ENCODE assay signal across 17 cellular contexts in the genomic region with DNA sequence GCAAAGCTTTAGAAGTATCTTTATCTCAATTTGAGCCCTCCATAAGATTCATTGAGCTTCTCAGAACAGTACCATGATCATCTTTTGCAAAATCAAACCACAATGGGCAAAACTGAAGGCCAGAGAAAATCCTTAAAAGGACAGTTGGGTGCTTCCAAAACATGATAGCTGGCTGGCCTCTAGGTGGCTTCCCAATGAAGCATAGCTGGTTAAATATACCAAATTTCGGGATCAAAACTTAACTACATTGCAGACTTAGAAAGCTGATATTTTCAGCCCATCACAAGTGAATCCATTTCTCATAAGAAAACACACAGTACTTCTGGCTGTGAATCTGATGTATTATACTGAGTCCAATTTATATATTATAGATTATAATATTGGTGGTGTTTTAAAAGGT. TPM values are rescaled to one million over a fixed set of nuclear protein-coding genes. Genes with fewer than 3 reads are reported as not detected.
DNase-seq lines count a peak whose midpoint lies in the region; ATAC-seq, FAIRE-seq and TF ChIP-seq lines count a peak whose summit lies in the region.
"Had no signal": no experiment of that assay in that cellular context is flagged by ENCODE, and none has a peak within 500 bp of the region (broad histone marks: within the 10 kb centered on the region; RNA-seq: fewer than 3 reads in every experiment).

No MANE protein-coding gene starts in this region.

- FAIRE-seq in keratinocyte (lab: Jason Lieb, UNC) (peak; percentile 43), GM12891 (lab: Jason Lieb, UNC) (no peak)

- H3K36me3 ChIP-seq in H7 (replicated peaks; ENCODE audit: control insufficient read depth, insufficient read depth, low read length): no peaks in the 10 kb centered on the region
- H3K36me3 ChIP-seq in keratinocyte (ENCODE audit: control insufficient read depth in 2 of 2, extremely low read depth in 1 of 2, insufficient read depth in 2 of 2, low read length in 2 of 2): no peaks in the 10 kb centered on the region
- H3K36me3 ChIP-seq: pancreas, uterus had no signal

- ATAC-seq in HG03139 (IDR thresholded peaks at IDR 0.05; ENCODE audit: unreplicated experiment) (no peak), HG02884 (IDR thresholded peaks at IDR 0.05; ENCODE audit: unreplicated experiment) (no peak)
- ATAC-seq: pancreas; stimulated activated naive CD8-positive, alpha-beta T cell treated with anti-CD3 and anti-CD28 coated beads, Interleukin-15, Interleukin-2, amounts not matched to agents 100 U/mL and 50 U/mL, for 24 hours had no signal

- no peak overlapping the region for H3K9ac ChIP-seq in keratinocyte (ENCODE audit: control insufficient read depth, extremely low read depth, insufficient read depth, low read length)
- H3K9ac ChIP-seq: KMS-11 had no signal

- H3K9me1 ChIP-seq in keratinocyte (ENCODE audit: control insufficient read depth, extremely low read depth, insufficient read depth, low read length): no peaks in the 10 kb centered on the region

- H3K4me3 ChIP-seq in AG04449 (ENCODE audit: low read depth, low read length) (no peak overlapping the region), H7 (ENCODE audit: insufficient read depth, low read depth, low read length) (no peak overlapping the region), astrocyte of the cerebellum (ENCODE audit: low read depth, low read length) (no peak overlapping the region), keratinocyte (ENCODE audit: control insufficient read depth in 2 of 3, extremely low read depth in 1 of 3, insufficient read depth in 2 of 3, low read depth in 1 of 3, low read length in 3 of 3) (no peak overlapping the region)
- H3K4me3 ChIP-seq: hepatocyte, pancreas, uterus had no signal

- TF ChIP-seq POLR2A in GM12891 (IDR thresholded peaks at IDR 0.05; ENCODE audit: low read depth, low read length): no peak

- no peaks in the 10 kb centered on the region for H4K20me1 ChIP-seq in keratinocyte (ENCODE audit: control insufficient read depth, extremely low read depth, insufficient read depth, low read length)

- no peaks in the 10 kb centered on the region for H3K79me2 ChIP-seq in keratinocyte (ENCODE audit: control insufficient read depth, insufficient read depth, low read length)
- H3K79me2 ChIP-seq: hepatocyte had no signal

- CTCF ChIA-PET in AG04449 (lab: Yijun Ruan, JAX): interaction anchor here (0.9 to 2.2 kb wide), 6 partner anchors 13 to 941 kb away, joined by 3 to 11 read pairs (median 4); no protein-coding TSS in a partner anchor

- peaks cover 6% of the 10 kb centered on the region for H3K4me1 ChIP-seq in keratinocyte (ENCODE audit: control insufficient read depth, extremely low read depth, insufficient read depth, low read length)
- H3K4me1 ChIP-seq: uterus had no signal

- no peak overlapping the region for H2AFZ ChIP-seq in keratinocyte (ENCODE audit: control insufficient read depth, low read length)
- H2AFZ ChIP-seq: hepatocyte had no signal

- dilution Hi-C loops in keratinocyte (cut with MboI; ENCODE audit: extremely low pct_ligation_motif_present, low sequenced_read_pairs): no loop called here

- H3K27ac ChIP-seq in keratinocyte (ENCODE audit: control insufficient read depth, insufficient read depth, low read length): no peak overlapping the region
- H3K27ac ChIP-seq: hepatocyte, KMS-11, pancreas, uterus had no signal

- TF ChIP-seq CTCF in AG04449 (IDR thresholded peaks at IDR 0.05; ENCODE audit: insufficient read depth, low read length, missing control alignments) (peak; percentile 10), astrocyte of the cerebellum (IDR thresholded peaks at IDR 0.05; ENCODE audit: low read depth, low read length, missing control alignments) (peak; percentile 31), keratinocyte (optimal IDR thresholded peaks at IDR 0.05 in 1 of 3, IDR thresholded peaks at IDR 0.05 in 1 of 3, conservative IDR thresholded peaks at IDR 0.05 in 1 of 3; ENCODE audit: extremely low read depth in 1 of 3, insufficient read depth in 2 of 3, low read length in 3 of 3) (peak; percentile 13 to 37 (median 14))

- H3K27me3 ChIP-seq in H7 (ENCODE audit: control insufficient read depth, insufficient read depth, low read length): no peaks in the 10 kb centered on the region
- H3K27me3 ChIP-seq in keratinocyte (ENCODE audit: control insufficient read depth, extremely low read depth, insufficient read depth, low read length): no peaks in the 10 kb centered on the region
- H3K27me3 ChIP-seq: hepatocyte, pancreas, uterus had no signal

- POLR2A ChIA-PET in AG04449 (lab: Yijun Ruan, JAX): no interaction called here

- DNase-seq in AG04449 (ENCODE audit: low read depth, low spot score) (no peak), H7 (peak; percentile 20), astrocyte of the cerebellum (ENCODE audit: low read depth) (no peak), keratinocyte (ENCODE audit: low read depth, low spot score) (no peak), cortex of kidney (lab: John Stamatoyannopoulos, UW) (no peak), GM12891 (ENCODE audit: insufficient read length, low spot score) (no peak)
- DNase-seq: activated CD4-positive, alpha-beta T cell treated with anti-CD3 and anti-CD28 coated beads, Interleukin-2, amount 50 U/mL, for 4 hours; activated T-cell treated with anti-CD3 and anti-CD28 coated beads, Interleukin-2, amount 50 U/mL, for 48 hours; DMS79 treated with DMSO at 0.1 percent for 48 hours; NCI-H1436; pancreas; stimulated activated naive CD8-positive, alpha-beta T cell treated with anti-CD3 and anti-CD28 coated beads, Interleukin-15, Interleukin-2, amounts not matched to agents 100 U/mL and 50 U/mL, for 24 hours; uterus had no signal

- no peak overlapping the region for H3K4me2 ChIP-seq in keratinocyte (ENCODE audit: control insufficient read depth, extremely low read depth, insufficient read depth, low read depth, low read length)
- H3K4me2 ChIP-seq: hepatocyte, KMS-11 had no signal

- in situ Hi-C loops in astrocyte of the cerebellum (cut with HindIII; ENCODE audit: low sequenced_read_pairs): no loop called here

- no peaks in the 10 kb centered on the region for H3K9me3 ChIP-seq in keratinocyte (ENCODE audit: control insufficient read depth, low read depth, low read length)
- H3K9me3 ChIP-seq: pancreas, uterus had no signal

TF ChIP-seq in GM12891, 5 proteins besides CTCF, POLR2A, EP300 and RAD21:
- no peak for TF ChIP-seq TAF1 (IDR thresholded peaks at IDR 0.05; ENCODE audit: low read depth, low read length)
- no peak for TF ChIP-seq POU2F2 (IDR thresholded peaks at IDR 0.05; ENCODE audit: low read depth, low read length)
TF ChIP-seq in GM12891: peak in this region for 0.

RNA-seq across cellular contexts. Expression of gene PIK3C2G, which starts 15.3 kb away (rescaled TPM):
- not detected in 2 replicates for total RNA-seq in H7 (2014; rRNA removed; shearing (Covaris generic))
- polyA plus RNA-seq in keratinocyte: 1.7 to 3.7 TPM (median 2.0 TPM) in 3 replicates
- 0.24 TPM for polyA plus RNA-seq in keratinocyte (2011; ENCODE audit: low read depth)
- polyA plus RNA-seq in keratinocyte (2011; cell fraction: cytosol; rRNA removed): 0.91 and 2.4 TPM in 2 replicates
- 3.0 and 3.2 TPM in 2 replicates for polyA plus RNA-seq in keratinocyte (2011; cell fraction: nucleus; rRNA removed)
- polyA plus RNA-seq in keratinocyte (2012; ENCODE audit: low replicate concordance): 0.42 and 1.4 TPM in 2 replicates
- 0.82 to 7.4 TPM (median 3.4 TPM) in 3 replicates for polyA minus RNA-seq in keratinocyte
- polyA minus RNA-seq in keratinocyte (2011; cell fraction: cytosol; rRNA and poly(A)+ RNA removed): 0.58 TPM
- 5.6 and 12.3 TPM in 2 replicates for polyA minus RNA-seq in keratinocyte (2011; cell fraction: nucleus; rRNA and poly(A)+ RNA removed)
- not detected for polyA plus RNA-seq in GM12891 (2012; ENCODE audit: low read depth, missing spikeins)
